ENCODE assay signal across 1 cellular context in the genomic region with DNA sequence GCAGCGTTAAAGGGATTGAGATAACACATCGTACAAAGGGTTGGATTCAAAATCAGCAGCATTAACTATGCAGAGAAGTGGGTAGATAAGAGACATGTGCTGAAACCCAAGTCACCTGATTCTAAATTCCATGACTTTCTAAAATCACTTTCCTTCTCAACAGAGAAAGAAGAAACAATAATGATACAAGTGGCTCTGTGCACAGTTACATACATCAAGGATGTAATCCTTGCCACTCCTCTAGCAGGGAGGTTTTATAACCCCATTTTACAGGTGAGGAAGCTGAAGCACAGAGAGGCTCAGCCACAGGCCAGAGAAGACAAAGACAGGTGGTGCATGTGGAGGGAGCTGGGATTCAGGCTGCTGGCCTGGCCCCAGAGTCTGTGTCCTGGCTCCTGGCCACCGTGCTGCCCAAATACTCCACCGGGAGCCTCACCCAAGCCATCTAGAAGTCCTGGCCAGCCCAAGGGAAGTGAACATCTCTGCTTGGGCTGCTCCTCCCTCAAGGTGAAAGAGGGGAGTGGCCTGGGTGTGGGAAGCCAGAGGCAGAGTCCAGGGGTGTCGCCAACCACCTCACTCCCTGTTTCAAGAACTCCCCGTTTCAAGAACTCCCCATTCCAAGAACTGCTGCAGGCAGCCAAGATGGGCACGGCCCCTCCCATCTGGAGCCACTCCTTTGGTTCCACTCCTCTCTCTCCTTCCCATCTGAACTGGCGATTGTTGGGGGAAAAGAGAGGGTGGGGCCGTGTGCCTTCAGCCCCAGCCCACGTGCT.
TF ChIP-seq lines count a peak whose summit lies in the region.

No MANE protein-coding gene starts in this region.

TF ChIP-seq in WTC11, 78 proteins besides CTCF, POLR2A, EP300 and RAD21 (continued from another document):
- TF ChIP-seq, protein P1, sequence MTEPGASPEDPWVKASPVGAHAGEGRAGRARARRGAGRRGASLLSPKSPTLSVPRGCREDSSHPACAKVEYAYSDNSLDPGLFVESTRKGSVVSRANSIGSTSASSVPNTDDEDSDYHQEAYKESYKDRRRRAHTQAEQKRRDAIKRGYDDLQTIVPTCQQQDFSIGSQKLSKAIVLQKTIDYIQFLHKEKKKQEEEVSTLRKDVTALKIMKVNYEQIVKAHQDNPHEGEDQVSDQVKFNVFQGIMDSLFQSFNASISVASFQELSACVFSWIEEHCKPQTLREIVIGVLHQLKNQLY (CRISPR knock-in tag; IDR thresholded peaks at IDR 0.05): no peak
- TF ChIP-seq FOXP1 (CRISPR knock-in tag; IDR thresholded peaks at IDR 0.05; ENCODE audit: borderline replicate concordance) (no peak), JAZF1 (CRISPR knock-in tag; IDR thresholded peaks at IDR 0.05) (no peak), TP53 (CRISPR knock-in tag; IDR thresholded peaks at IDR 0.05) (no peak), GTF2I (CRISPR knock-in tag; conservative IDR thresholded peaks at IDR 0.05) (no peak), ZSCAN18 (CRISPR knock-in tag; IDR thresholded peaks at IDR 0.05) (no peak), KAT7 (CRISPR knock-in tag; IDR thresholded peaks at IDR 0.05; ENCODE audit: borderline replicate concordance) (no peak), USF1 (CRISPR knock-in tag; IDR thresholded peaks at IDR 0.05) (no peak), FOXP4 (CRISPR knock-in tag; IDR thresholded peaks at IDR 0.05) (no peak), ZNF423 (CRISPR knock-in tag; IDR thresholded peaks at IDR 0.05) (no peak), FOXK1 (CRISPR knock-in tag; IDR thresholded peaks at IDR 0.05) (no peak), TEAD1 (CRISPR knock-in tag; IDR thresholded peaks at IDR 0.05) (no peak), ZNF263 (CRISPR knock-in tag; IDR thresholded peaks at IDR 0.05; ENCODE audit: low read depth) (no peak), AR (CRISPR knock-in tag; IDR thresholded peaks at IDR 0.05) (no peak), ESRRA (CRISPR knock-in tag; IDR thresholded peaks at IDR 0.05; ENCODE audit: borderline replicate concordance) (no peak), MYBL2 (CRISPR knock-in tag; IDR thresholded peaks at IDR 0.05) (no peak)
- TF ChIP-seq, protein P2, sequence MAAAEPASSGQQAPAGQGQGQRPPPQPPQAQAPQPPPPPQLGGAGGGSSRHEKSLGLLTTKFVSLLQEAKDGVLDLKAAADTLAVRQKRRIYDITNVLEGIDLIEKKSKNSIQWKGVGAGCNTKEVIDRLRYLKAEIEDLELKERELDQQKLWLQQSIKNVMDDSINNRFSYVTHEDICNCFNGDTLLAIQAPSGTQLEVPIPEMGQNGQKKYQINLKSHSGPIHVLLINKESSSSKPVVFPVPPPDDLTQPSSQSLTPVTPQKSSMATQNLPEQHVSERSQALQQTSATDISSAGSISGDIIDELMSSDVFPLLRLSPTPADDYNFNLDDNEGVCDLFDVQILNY (CRISPR knock-in tag; IDR thresholded peaks at IDR 0.05): no peak
- TF ChIP-seq, protein P3, sequence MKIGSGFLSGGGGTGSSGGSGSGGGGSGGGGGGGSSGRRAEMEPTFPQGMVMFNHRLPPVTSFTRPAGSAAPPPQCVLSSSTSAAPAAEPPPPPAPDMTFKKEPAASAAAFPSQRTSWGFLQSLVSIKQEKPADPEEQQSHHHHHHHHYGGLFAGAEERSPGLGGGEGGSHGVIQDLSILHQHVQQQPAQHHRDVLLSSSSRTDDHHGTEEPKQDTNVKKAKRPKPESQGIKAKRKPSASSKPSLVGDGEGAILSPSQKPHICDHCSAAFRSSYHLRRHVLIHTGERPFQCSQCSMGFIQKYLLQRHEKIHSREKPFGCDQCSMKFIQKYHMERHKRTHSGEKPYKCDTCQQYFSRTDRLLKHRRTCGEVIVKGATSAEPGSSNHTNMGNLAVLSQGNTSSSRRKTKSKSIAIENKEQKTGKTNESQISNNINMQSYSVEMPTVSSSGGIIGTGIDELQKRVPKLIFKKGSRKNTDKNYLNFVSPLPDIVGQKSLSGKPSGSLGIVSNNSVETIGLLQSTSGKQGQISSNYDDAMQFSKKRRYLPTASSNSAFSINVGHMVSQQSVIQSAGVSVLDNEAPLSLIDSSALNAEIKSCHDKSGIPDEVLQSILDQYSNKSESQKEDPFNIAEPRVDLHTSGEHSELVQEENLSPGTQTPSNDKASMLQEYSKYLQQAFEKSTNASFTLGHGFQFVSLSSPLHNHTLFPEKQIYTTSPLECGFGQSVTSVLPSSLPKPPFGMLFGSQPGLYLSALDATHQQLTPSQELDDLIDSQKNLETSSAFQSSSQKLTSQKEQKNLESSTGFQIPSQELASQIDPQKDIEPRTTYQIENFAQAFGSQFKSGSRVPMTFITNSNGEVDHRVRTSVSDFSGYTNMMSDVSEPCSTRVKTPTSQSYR (CRISPR knock-in tag; IDR thresholded peaks at IDR 0.05): no peak
- TF ChIP-seq, protein P4, sequence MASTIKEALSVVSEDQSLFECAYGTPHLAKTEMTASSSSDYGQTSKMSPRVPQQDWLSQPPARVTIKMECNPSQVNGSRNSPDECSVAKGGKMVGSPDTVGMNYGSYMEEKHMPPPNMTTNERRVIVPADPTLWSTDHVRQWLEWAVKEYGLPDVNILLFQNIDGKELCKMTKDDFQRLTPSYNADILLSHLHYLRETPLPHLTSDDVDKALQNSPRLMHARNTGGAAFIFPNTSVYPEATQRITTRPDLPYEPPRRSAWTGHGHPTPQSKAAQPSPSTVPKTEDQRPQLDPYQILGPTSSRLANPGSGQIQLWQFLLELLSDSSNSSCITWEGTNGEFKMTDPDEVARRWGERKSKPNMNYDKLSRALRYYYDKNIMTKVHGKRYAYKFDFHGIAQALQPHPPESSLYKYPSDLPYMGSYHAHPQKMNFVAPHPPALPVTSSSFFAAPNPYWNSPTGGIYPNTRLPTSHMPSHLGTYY (CRISPR knock-in tag; IDR thresholded peaks at IDR 0.05): no peak
